In genomic region chr7:155540553-155540952, GRCh38 we compare ENCODE assay signal across 39 cellular contexts. TPM values are rescaled to one million over a fixed set of nuclear protein-coding genes. Genes with fewer than 3 reads are reported as not detected.
"Had no signal": no experiment of that assay in that cellular context is flagged by ENCODE, and none has a peak within 500 bp of the region (broad histone marks: within the 10 kb centered on the region; RNA-seq: fewer than 3 reads in every experiment).

No MANE protein-coding gene starts in this region.

- DNase-seq: activated effector memory CD4-positive, alpha-beta T cell treated with anti-CD3 and anti-CD28 coated beads, Interleukin-2, amount 50 U/mL, for 16 hours; activated effector memory CD4-positive, alpha-beta T cell treated with Interleukin-2 at 50 U/mL for 16 hours; activated gamma-delta T cell; activated gamma-delta T cell treated with Interleukin-2 at 50 U/mL for 16 hours; activated naive CD4-positive, alpha-beta T cell; activated naive CD4-positive, alpha-beta T cell treated with anti-CD3 and anti-CD28 coated beads for 36 hours; activated naive CD4-positive, alpha-beta T cell treated with anti-CD3 and anti-CD28 coated beads, Interleukin-2, amount 10 ng/mL, durations not matched to agents 7 days and 5 days; activated naive CD4-positive, alpha-beta T cell treated with anti-CD3 and anti-CD28 coated beads, Interleukin-2, amount 50 U/mL, for 16 hours; activated naive CD4-positive, alpha-beta T cell treated with Interleukin-2 at 50 U/mL for 16 hours; activated naive CD8-positive, alpha-beta T cell treated with anti-CD3 and anti-CD28 coated beads for 36 hours; activated naive CD8-positive, alpha-beta T cell treated with anti-CD3 and anti-CD28 coated beads, Interleukin-2, amount 10 ng/mL, durations not matched to agents 7 days and 5 days; activated naive CD8-positive, alpha-beta T cell treated with anti-CD3 and anti-CD28 coated beads, Interleukin-2, amount 50 U/mL, for 24 hours; activated T-cell treated with anti-CD3 and anti-CD28 coated beads, Interleukin-2, amount 50 U/mL, for 1 hour; activated T-cell treated with anti-CD3 and anti-CD28 coated beads, Interleukin-2, amount 50 U/mL, for 24 hours; activated T-cell treated with anti-CD3 and anti-CD28 coated beads, Interleukin-2, amount 50 U/mL, for 4 hours; activated T-cell treated with anti-CD3 and anti-CD28 coated beads, Interleukin-2, amount 50 U/mL, for 48 hours; activated T-cell treated with anti-CD3 and anti-CD28 coated beads, Interleukin-2, amount 50 U/mL, for 72 hours; adrenal gland; amniotic stem cell; amygdala; anterior cingulate cortex; body of pancreas; brain microvascular endothelial cell; caudate nucleus; central memory CD4-positive, alpha-beta T cell; cerebellar nuclear complex had no signal

- H3K27me3 ChIP-seq: adrenal gland, ascending aorta, body of pancreas, brain microvascular endothelial cell had no signal

- H3K36me3 ChIP-seq: adrenal gland, ascending aorta, brain microvascular endothelial cell, breast epithelium, cardiac muscle cell had no signal

- H3K9me3 ChIP-seq: adrenal gland, ascending aorta, body of pancreas, breast epithelium had no signal

- H3K4me3 ChIP-seq: adrenal gland, ascending aorta, body of pancreas, breast epithelium, cardiac muscle cell had no signal

- H3K27ac ChIP-seq: adrenal gland, ascending aorta, body of pancreas, brain microvascular endothelial cell, breast epithelium, cardiac muscle cell had no signal

- H3K4me1 ChIP-seq: adrenal gland, ascending aorta, body of pancreas, breast epithelium had no signal

- ATAC-seq: activated naive CD4-positive, alpha-beta T cell treated with anti-CD3 and anti-CD28 coated beads, Interleukin-2, amount 50 U/mL, for 72 hours; activated naive CD8-positive, alpha-beta T cell treated with anti-CD3 and anti-CD28 coated beads, Interleukin-2, amount 50 U/mL, for 24 hours; activated T-cell treated with anti-CD3 and anti-CD28 coated beads, Interleukin-2, amount 50 U/mL, for 4 hours; activated T-cell treated with anti-CD3 and anti-CD28 coated beads, Interleukin-2, amount 50 U/mL, for 72 hours; activated T-helper 17 cell treated with anti-CD3 and anti-CD28 coated beads, Interleukin-2, amount 50 U/mL, for 72 hours; body of pancreas had no signal

RNA-seq across cellular contexts. Expression of gene CNPY1, which starts 5.8 kb away (rescaled TPM):
- total RNA-seq: activated naive CD4-positive, alpha-beta T cell treated with anti-CD3 and anti-CD28 coated beads for 36 hours; activated naive CD4-positive, alpha-beta T cell treated with anti-CD3 and anti-CD28 coated beads, Interleukin-2, amount 50 U/mL, for 72 hours; activated naive CD8-positive, alpha-beta T cell treated with anti-CD3 and anti-CD28 coated beads for 36 hours; activated naive CD8-positive, alpha-beta T cell treated with anti-CD3 and anti-CD28 coated beads, Interleukin-2, amount 10 ng/mL, durations not matched to agents 7 days and 5 days; activated T-cell treated with anti-CD3 and anti-CD28 coated beads, Interleukin-2, amount 50 U/mL, for 4 hours; activated T-cell treated with anti-CD3 and anti-CD28 coated beads, Interleukin-2, amount 50 U/mL, for 72 hours; activated T-helper 1 cell treated with anti-CD3 and anti-CD28 coated beads, Interleukin-12 subunit alpha, Interleukin-12 subunit beta, Interleukin-2, Interleukin-4 antibody, amounts not matched to agents 30 ng/mL and 10 ng/mL and 1 ng/mL, durations not matched to agents 14 hours and 24 hours and 36 hours; activated T-helper 17 cell treated with anti-CD3 and anti-CD28 coated beads, Interleukin-2, amount 50 U/mL, for 72 hours; activated T-helper 2 cell treated with anti-CD3 and anti-CD28 coated beads, Interferon-gamma antibody, Interleukin-2, Interleukin-4, amounts not matched to agents 10 μg/mL and 5 μg/mL and 100 μg/mL, durations not matched to agents 14 hours and 24 hours and 36 hours; adrenal gland; aorta; ascending aorta; astrocyte; body of pancreas; bronchial epithelial cell; cardiac septum; chondrocyte had no signal
- polyA plus RNA-seq: adipose tissue, adrenal gland, aorta, cardiac muscle cell had no signal
